Comparison of ENCODE assay signal across 14 cellular contexts in genomic region chr2:735670-736218, GRCh38. TPM values are rescaled to one million over a fixed set of nuclear protein-coding genes. Genes with fewer than 3 reads are reported as not detected.
DNase-seq lines count a peak whose midpoint lies in the region; ATAC-seq and FAIRE-seq lines count a peak whose summit lies in the region.
"Had no signal": no experiment of that assay in that cellular context is flagged by ENCODE, and none has a peak within 500 bp of the region (broad histone marks: within the 10 kb centered on the region; RNA-seq: fewer than 3 reads in every experiment).

No MANE protein-coding gene starts in this region.

- peak; percentile 11 for DNase-seq in stimulated activated naive CD8-positive, alpha-beta T cell treated with anti-CD3 and anti-CD28 coated beads, Interleukin-15, Interleukin-2, amounts not matched to agents 100 U/mL and 50 U/mL, for 24 hours
- DNase-seq in HTR-8/SVneo (ENCODE audit: insufficient read length, low spot score) (no peak), left cardiac atrium (no peak), D341Med (ENCODE audit: low spot score) (no peak)
- DNase-seq: activated CD8-positive, alpha-beta memory T cell treated with anti-CD3 and anti-CD28 coated beads, Interleukin-2, amount 50 U/mL, for 48 hours; amygdala; dermis blood vessel endothelial cell; NCI-H1092; NCI-H510A treated with DMSO at 0.1 percent for 48 hours had no signal

- no peak for FAIRE-seq in HTR-8/SVneo (lab: Jason Lieb, UNC)
- FAIRE-seq: keratinocyte had no signal

- peak; percentile 50 for ATAC-seq in GM18909 (IDR thresholded peaks at IDR 0.05; ENCODE audit: poor library complexity, unreplicated experiment)
- ATAC-seq in GM21825 (IDR thresholded peaks at IDR 0.05; ENCODE audit: unreplicated experiment) = peak; percentile 64
- ATAC-seq in HG03469 (IDR thresholded peaks at IDR 0.05; ENCODE audit: unreplicated experiment) = peak; percentile 74
- ATAC-seq in stimulated activated naive CD8-positive, alpha-beta T cell treated with anti-CD3 and anti-CD28 coated beads, Interleukin-15, Interleukin-2, amounts not matched to agents 100 U/mL and 50 U/mL, for 24 hours = peak; percentile 67
- no peak for ATAC-seq in left cardiac atrium
- ATAC-seq: HCT116 had no signal

- intact Hi-C loops in left cardiac atrium (cut with DNase I) = no loop called here

RNA-seq across cellular contexts. Expression of gene TMEM18, which starts 58.5 kb away (rescaled TPM):
- total RNA-seq in left cardiac atrium = 10 to 100 TPM; 12.2 to 16.1 TPM

Comparison
In these comparisons a context has a peak if more than half of its experiments do, and no peak if none do; other contexts are left out.
1. ATAC-seq: peak in GM18909 (single experiment), GM21825 (single experiment), HG03469 (single experiment) and stimulated activated naive CD8-positive, alpha-beta T cell treated with anti-CD3 and anti-CD28 coated beads, Interleukin-15, Interleukin-2, amounts not matched to agents 100 U/mL and 50 U/mL, for 24 hours (single experiment); none in left cardiac atrium (0 of 2).